In genomic region chr4:105605493-105605892, GRCh38 we compare ENCODE assay signal across 13 cellular contexts. TPM values are rescaled to one million over a fixed set of nuclear protein-coding genes. Genes with fewer than 3 reads are reported as not detected.
DNase-seq lines count a peak whose midpoint lies in the region; ATAC-seq and TF ChIP-seq lines count a peak whose summit lies in the region.
"Had no signal": no experiment of that assay in that cellular context is flagged by ENCODE, and none has a peak within 500 bp of the region (broad histone marks: within the 10 kb centered on the region; RNA-seq: fewer than 3 reads in every experiment).

No MANE protein-coding gene starts in this region.

- no peak for TF ChIP-seq EP300 in SK-N-SH (IDR thresholded peaks at IDR 0.05; ENCODE audit: borderline replicate concordance in 1 of 2, low read depth in 1 of 2, low read length in 1 of 2)

- H3K27me3 ChIP-seq in SK-N-SH (ENCODE audit: insufficient read depth), result no peaks in the 10 kb centered on the region
- H3K27me3 ChIP-seq: BLaER1 had no signal

- POLR2A ChIA-PET in SK-N-SH (lab: Yijun Ruan, JAX), result no interaction called here
- POLR2A ChIA-PET in GM10248 (lab: Yijun Ruan, JAX), result no interaction called here

- WGBS in SK-N-SH (ENCODE audit: low lambda C conversion rate), result 19% methylated on average over 1 of the region's 1 CpG

- H3K36me3 ChIP-seq in SK-N-SH (replicated peaks in 1 of 2; ENCODE audit: control insufficient read depth in 1 of 2, insufficient read depth in 2 of 2, low read length in 1 of 2), result no peaks in the 10 kb centered on the region
- H3K36me3 ChIP-seq: BLaER1 had no signal

- no peak for TF ChIP-seq RAD21 in SK-N-SH (IDR thresholded peaks at IDR 0.05; ENCODE audit: low read length)

- H3F3A ChIP-seq in SK-N-SH (replicated peaks; ENCODE audit: insufficient read depth), result no peaks in the 10 kb centered on the region

- in situ Hi-C loops in KBM-7 (cut with MboI; ENCODE audit: low pct_unique_long_range_greater_than_20kb, low sequenced_read_pairs), result no loop called here

- H3K27me3 Mint-ChIP-seq in progenitor cell of endocrine pancreas, result no peaks in the 10 kb centered on the region
- H3K27me3 Mint-ChIP-seq: dendritic cell treated with granulocyte-macrophage colony-stimulating factor and Interleukin-4, amounts not matched to agents 40 ng/mL and 50 ng/mL, for 4 days had no signal

- H3K9me2 ChIP-seq in SK-N-SH, result no peaks in the 10 kb centered on the region

- H3K4me2 ChIP-seq in SK-N-SH, result no peak overlapping the region
- H3K4me2 ChIP-seq: BLaER1 had no signal

- H3K4me1 ChIP-seq in SK-N-SH (ENCODE audit: control insufficient read depth in 1 of 2, insufficient read depth in 2 of 2, low read depth in 1 of 2, low read length in 1 of 2), result peaks cover 2 to 4% of the 10 kb centered on the region in 2 experiments; a peak in 3 of 4 replicates
- H3K4me1 ChIP-seq: BLaER1 had no signal

- H3K27ac Mint-ChIP-seq in progenitor cell of endocrine pancreas, result no peak overlapping the region
- no peak overlapping the region for H3K27ac Mint-ChIP-seq in activated naive CD4-positive, alpha-beta T cell treated with anti-CD3 and anti-CD28 coated beads, Interleukin-2, amount 50 U/mL, for 72 hours
- H3K27ac Mint-ChIP-seq: activated T-helper 1 cell treated with anti-CD3 and anti-CD28 coated beads, Interleukin-12 subunit alpha, Interleukin-12 subunit beta, Interleukin-2, Interleukin-4 antibody, amounts not matched to agents 30 ng/mL and 10 ng/mL and 1 ng/mL, durations not matched to agents 14 hours and 24 hours and 36 hours; dendritic cell treated with granulocyte-macrophage colony-stimulating factor and Interleukin-4, amounts not matched to agents 40 ng/mL and 50 ng/mL, for 4 days had no signal

- peaks cover 3% of the 10 kb centered on the region for H3K9me3 Mint-ChIP-seq in progenitor cell of endocrine pancreas (ENCODE audit: low read depth)
- H3K9me3 Mint-ChIP-seq in activated naive CD4-positive, alpha-beta T cell treated with anti-CD3 and anti-CD28 coated beads, Interleukin-2, amount 50 U/mL, for 72 hours, result no peaks in the 10 kb centered on the region
- H3K9me3 Mint-ChIP-seq: activated T-helper 1 cell treated with anti-CD3 and anti-CD28 coated beads, Interleukin-12 subunit alpha, Interleukin-12 subunit beta, Interleukin-2, Interleukin-4 antibody, amounts not matched to agents 30 ng/mL and 10 ng/mL and 1 ng/mL, durations not matched to agents 14 hours and 24 hours and 36 hours; dendritic cell treated with granulocyte-macrophage colony-stimulating factor and Interleukin-4, amounts not matched to agents 40 ng/mL and 50 ng/mL, for 4 days had no signal

- TF ChIP-seq CTCF in SK-N-SH (IDR thresholded peaks at IDR 0.05) (no peak), fibroblast of mammary gland (conservative IDR thresholded peaks at IDR 0.05; ENCODE audit: control insufficient read depth, insufficient read depth, low read depth, low read length) (no peak), GM10248 (IDR thresholded peaks at IDR 0.05; ENCODE audit: control extremely low read depth, extremely low read depth, low read depth, missing control alignments) (no peak), progenitor cell of endocrine pancreas (IDR thresholded peaks at IDR 0.05; ENCODE audit: unreplicated experiment) (no peak)

- H4K20me1 ChIP-seq in SK-N-SH (ENCODE audit: insufficient read depth), result no peaks in the 10 kb centered on the region
- H4K20me1 ChIP-seq: BLaER1 had no signal

- CTCF ChIA-PET in SK-N-SH (lab: Yijun Ruan, JAX), result interaction anchor here (1.7 kb wide), 1 partner anchor 12 kb away, joined by 4 read pairs; no protein-coding TSS in a partner anchor
- CTCF ChIA-PET in GM10248 (lab: Yijun Ruan, JAX), result no interaction called here

- H2AFZ ChIP-seq in SK-N-SH (ENCODE audit: low read depth), result no peak overlapping the region

- no peak overlapping the region for H3K9ac ChIP-seq in SK-N-SH
- H3K9ac ChIP-seq: BLaER1 had no signal

- peaks cover 7% of the 10 kb centered on the region for H3K4me1 Mint-ChIP-seq in progenitor cell of endocrine pancreas (ENCODE audit: low read depth)

- no peak for ATAC-seq in activated naive CD4-positive, alpha-beta T cell treated with anti-CD3 and anti-CD28 coated beads, Interleukin-2, amount 50 U/mL, for 72 hours

- DNase-seq in COR-L47 (lab: John Stamatoyannopoulos, UW), result peak; percentile 79
- DNase-seq in KBM-7, result peak; percentile 26
- DNase-seq in SK-N-SH, result no peak
- DNase-seq in fibroblast of mammary gland (ENCODE audit: low read depth), result peak; percentile 32
- DNase-seq in GM10248 (ENCODE audit: extremely low spot score), result no peak
- DNase-seq in progenitor cell of endocrine pancreas (ENCODE audit: low spot score, unreplicated experiment), result no peak
- no peak for DNase-seq in activated naive CD4-positive, alpha-beta T cell treated with anti-CD3 and anti-CD28 coated beads, Interleukin-2, amount 50 U/mL, for 72 hours (ENCODE audit: low spot score in 2 of 2)
- DNase-seq in stimulated activated CD4-positive, alpha-beta T cell treated with anti-CD3 and anti-CD28 coated beads, Interleukin-2, amount 100 ng/mL, for 48 hours, result no peak
- DNase-seq: stimulated activated CD4-positive, alpha-beta T cell treated with anti-CD3 and anti-CD28 coated beads, Interleukin-2, amount 100 ng/mL, for 24 hours had no signal

- no peak overlapping the region for H3K4me3 Mint-ChIP-seq in progenitor cell of endocrine pancreas (ENCODE audit: low read depth)
- H3K4me3 Mint-ChIP-seq: activated T-helper 1 cell treated with anti-CD3 and anti-CD28 coated beads, Interleukin-12 subunit alpha, Interleukin-12 subunit beta, Interleukin-2, Interleukin-4 antibody, amounts not matched to agents 30 ng/mL and 10 ng/mL and 1 ng/mL, durations not matched to agents 14 hours and 24 hours and 36 hours; dendritic cell treated with granulocyte-macrophage colony-stimulating factor and Interleukin-4, amounts not matched to agents 40 ng/mL and 50 ng/mL, for 4 days had no signal

- no peak overlapping the region; a peak in 1 of 4 replicates for H3K27ac ChIP-seq in SK-N-SH (ENCODE audit: low read depth in 2 of 2, low read length in 1 of 2)
- H3K27ac ChIP-seq: BLaER1 had no signal

- H3K79me2 ChIP-seq in SK-N-SH (ENCODE audit: insufficient read depth), result no peaks in the 10 kb centered on the region

- H3K9me3 ChIP-seq in SK-N-SH, result no peaks in the 10 kb centered on the region
- H3K9me3 ChIP-seq: BLaER1 had no signal

- no peaks in the 10 kb centered on the region for H3K36me3 Mint-ChIP-seq in progenitor cell of endocrine pancreas (ENCODE audit: insufficient read depth)
- no peaks in the 10 kb centered on the region for H3K36me3 Mint-ChIP-seq in activated naive CD4-positive, alpha-beta T cell treated with anti-CD3 and anti-CD28 coated beads, Interleukin-2, amount 50 U/mL, for 72 hours

- no peak overlapping the region for H3K4me3 ChIP-seq in SK-N-SH (ENCODE audit: low read depth in 2 of 2, low read length in 1 of 2)
- H3K4me3 ChIP-seq in fibroblast of mammary gland (ENCODE audit: control insufficient read depth, low read depth, low read length), result no peak overlapping the region
- H3K4me3 ChIP-seq: BLaER1 had no signal

TF ChIP-seq in SK-N-SH, 30 proteins besides CTCF, POLR2A, EP300 and RAD21:
- no peak for TF ChIP-seq NRF1 (IDR thresholded peaks at IDR 0.05; ENCODE audit: low read depth, low read length)
- TF ChIP-seq NFIC (IDR thresholded peaks at IDR 0.05; ENCODE audit: borderline replicate concordance), result peak; percentile 33; the same call in 1 of the 2 replicates

RNA-seq across cellular contexts. Expression of gene ARHGEF38, which starts 53.1 kb away (rescaled TPM):
- polyA plus RNA-seq in SK-N-SH (2012; rRNA removed), result 0.02 TPM in 1 of 2 replicates, not detected in the other
- 0.01 TPM in 1 of 2 replicates, not detected in the other for polyA plus RNA-seq in SK-N-SH (2012; cell fraction: cytosol; rRNA removed)
- polyA plus RNA-seq in SK-N-SH (2012; cell fraction: nucleus; rRNA removed), result not detected in 2 replicates
- total RNA-seq in progenitor cell of endocrine pancreas, result 1.6 and 1.8 TPM in 2 replicates
- not detected for total RNA-seq in activated naive CD4-positive, alpha-beta T cell treated with anti-CD3 and anti-CD28 coated beads, Interleukin-2, amount 50 U/mL, for 72 hours
- total RNA-seq: activated T-helper 1 cell treated with anti-CD3 and anti-CD28 coated beads, Interleukin-12 subunit alpha, Interleukin-12 subunit beta, Interleukin-2, Interleukin-4 antibody, amounts not matched to agents 30 ng/mL and 10 ng/mL and 1 ng/mL, durations not matched to agents 14 hours and 24 hours and 36 hours; OCI-LY7 had no signal

Comparison
In these comparisons a context has a peak if more than half of its experiments do, and no peak if none do; other contexts are left out.
1. DNase-seq: peak in COR-L47 (single experiment), KBM-7 (single experiment) and fibroblast of mammary gland (single experiment); none in SK-N-SH (single experiment), GM10248 (single experiment), progenitor cell of endocrine pancreas (single experiment), activated naive CD4-positive, alpha-beta T cell treated with anti-CD3 and anti-CD28 coated beads, Interleukin-2, amount 50 U/mL, for 72 hours (0 of 2) and stimulated activated CD4-positive, alpha-beta T cell treated with anti-CD3 and anti-CD28 coated beads, Interleukin-2, amount 100 ng/mL, for 48 hours (0 of 2).